8 cellular contexts compared by ENCODE assay signal in the genomic region with DNA sequence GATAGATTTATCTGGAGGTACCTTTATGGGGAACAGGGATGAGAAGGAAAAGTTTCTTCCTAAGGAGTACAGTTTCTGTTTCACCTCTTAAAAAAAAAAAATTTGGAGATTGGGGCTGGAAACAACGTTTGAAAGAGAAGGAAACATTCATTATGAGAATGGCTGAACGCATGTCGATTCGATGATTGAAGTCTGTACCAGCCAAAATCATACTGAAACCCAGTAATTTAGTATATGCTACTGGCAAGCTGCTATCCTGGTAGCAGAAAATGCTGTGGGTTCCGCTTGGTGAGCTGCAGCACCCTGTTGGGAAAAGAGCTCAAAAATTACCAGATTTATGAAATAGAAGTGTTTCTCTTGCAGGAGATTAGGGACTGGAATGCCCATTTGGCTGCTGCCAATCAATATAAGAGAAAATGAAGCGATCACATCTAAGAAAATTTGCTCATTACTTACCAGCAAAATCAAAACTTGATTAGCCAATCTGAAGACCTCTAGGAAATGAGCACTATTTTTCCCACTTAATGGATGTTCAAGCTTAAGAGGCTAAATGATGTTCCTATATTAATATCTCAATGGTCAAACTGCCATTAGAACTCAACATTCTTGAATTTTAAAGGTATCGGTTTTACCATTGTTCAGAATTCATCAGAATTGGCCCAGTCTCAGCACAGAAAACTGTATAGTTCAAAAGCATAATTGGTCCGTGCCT. TPM values are rescaled to one million over a fixed set of nuclear protein-coding genes. Genes with fewer than 3 reads are reported as not detected.
DNase-seq lines count a peak whose midpoint lies in the region; ATAC-seq, FAIRE-seq and TF ChIP-seq lines count a peak whose summit lies in the region.

No MANE protein-coding gene starts in this region.

- H3K4me2 ChIP-seq in HepG2 (ENCODE audit: low read depth, low read length): peak overlapping the region; percentile 87

- DNase-seq in BE2C (no peak), adipocyte (ENCODE audit: low read depth) (no peak), HepG2 (ENCODE audit: low spot score) (no peak), thyroid gland (no peak), mucosa of gallbladder (ENCODE audit: low spot score) (no peak)

- H4K20me1 ChIP-seq in HepG2 (ENCODE audit: insufficient read depth, low read length): peaks cover 25% of the 10 kb centered on the region

- CTCF ChIA-PET in HepG2 (lab: Yijun Ruan, JAX; ENCODE audit: low intra/inter-chr PET ratio, low total read pairs): no interaction called here

- TF ChIP-seq RAD21 in HepG2 (CRISPR knock-in tag; IDR thresholded peaks at IDR 0.05): no peak

- H3K4me3 ChIP-seq in BE2C (ENCODE audit: low read depth, low read length) (peak overlapping the region; percentile 96), adipocyte (ENCODE audit: low read length) (peak overlapping the region; percentile 93), HepG2 (replicated peaks in 1 of 3; ENCODE audit: insufficient read depth in 1 of 3, low read depth in 2 of 3, low read length in 3 of 3) (peak overlapping the region; percentile 81 to 95 (median 91)), thyroid gland (replicated peaks in 1 of 3) (peak overlapping the region; percentile 23 to 96 (median 82))

- H3K9ac ChIP-seq in adipocyte (ENCODE audit: low read length) (peak overlapping the region; percentile 100), HepG2 (ENCODE audit: insufficient read depth, low read depth, low read length) (peak overlapping the region; percentile 99)

- H3K27ac ChIP-seq in HepG2 (ENCODE audit: extremely low read length, insufficient read depth, low read length) (peak overlapping the region; percentile 96), thyroid gland (peak overlapping the region; percentile 71 to 96 (median 95))

- FAIRE-seq in HepG2 (lab: Jason Lieb, UNC): no peak

- H3K36me3 ChIP-seq in BE2C: peaks cover 3% of the 10 kb centered on the region; the same call in 1 of the 2 replicates
- no peaks in the 10 kb centered on the region for H3K36me3 ChIP-seq in adipocyte (ENCODE audit: control insufficient read depth, insufficient read depth, low read length, severe bottlenecking)
- H3K36me3 ChIP-seq in HepG2 (replicated peaks in 1 of 2; ENCODE audit: control insufficient read depth in 1 of 2, insufficient read depth in 2 of 2, low read length in 2 of 2): peaks cover 0 to under 1% of the 10 kb centered on the region in 2 experiments; a peak in 1 of 5 replicates
- H3K36me3 ChIP-seq in thyroid gland: no peaks in the 10 kb centered on the region

- H3K4me1 ChIP-seq in BE2C (peaks cover 6% of the 10 kb centered on the region), adipocyte (ENCODE audit: control insufficient read depth, insufficient read depth, low read length) (peaks cover 48% of the 10 kb centered on the region), HepG2 (ENCODE audit: insufficient read depth, low read length) (peaks cover 48% of the 10 kb centered on the region), thyroid gland (peaks cover 36 to 47% of the 10 kb centered on the region in 2 donors)

- H3K9me3 ChIP-seq in BE2C (no peaks in the 10 kb centered on the region), adipocyte (ENCODE audit: control insufficient read depth, low read length) (no peaks in the 10 kb centered on the region), HepG2 (ENCODE audit: low read length) (no peaks in the 10 kb centered on the region), thyroid gland (no peaks in the 10 kb centered on the region)

- TF ChIP-seq CTCF in BE2C (IDR thresholded peaks at IDR 0.05; ENCODE audit: low read depth, low read length) (no peak), HepG2 (CRISPR knock-in tag; IDR thresholded peaks at IDR 0.05) (no peak), thyroid gland (IDR thresholded peaks at IDR 0.05) (no peak)

- peak; percentile 20 for ATAC-seq in GM19023 (IDR thresholded peaks at IDR 0.05; ENCODE audit: unreplicated experiment)
- ATAC-seq in HG03565 (IDR thresholded peaks at IDR 0.05; ENCODE audit: unreplicated experiment): peak; percentile 32
- no peak for ATAC-seq in HepG2
- no peak for ATAC-seq in HG03196 (IDR thresholded peaks at IDR 0.05; ENCODE audit: unreplicated experiment)

- 19% methylated on average over 8 of the region's 8 CpGs for WGBS in HepG2 (ENCODE audit: low lambda C conversion rate)
- 27 to 32% methylated on average over 8 of the region's 8 CpGs for WGBS in thyroid gland, 2 donors

- no peak overlapping the region for H2AFZ ChIP-seq in HepG2 (ENCODE audit: low read length)

- no peak for TF ChIP-seq EP300 in HepG2 (IDR thresholded peaks at IDR 0.05; ENCODE audit: low read depth in 2 of 2, low read length in 2 of 2)
- TF ChIP-seq EP300 in HepG2 (CRISPR knock-in tag; IDR thresholded peaks at IDR 0.05; ENCODE audit: borderline replicate concordance): no peak

- TF ChIP-seq POLR2A in HepG2 (IDR thresholded peaks at IDR 0.05; ENCODE audit: insufficient read depth in 1 of 2, low read depth in 2 of 2, low read length in 2 of 2) (peak in 1 of 2 experiments; percentile 6; a peak in 1 of 4 replicates), thyroid gland (IDR thresholded peaks at IDR 0.05) (no peak)

- in situ Hi-C loops in HepG2 (cut with HindIII; ENCODE audit: extremely low pct_ligation_motif_present, low pct_unique_long_range_greater_than_20kb): loop anchor here (5.0 kb wide), 1 partner anchor 48 kb away; no protein-coding TSS in a partner anchor

- intact Hi-C loops in HepG2 (cut with micrococcal nuclease; ENCODE audit: unreplicated experiment) (loop anchor here (1.0 to 10.0 kb wide), 3 partner anchors 21 to 54 kb away; no protein-coding TSS in a partner anchor), thyroid gland (cut with DNase I) (no loop called here)

- peaks cover 55% of the 10 kb centered on the region for H3K79me2 ChIP-seq in HepG2 (ENCODE audit: insufficient read depth, low read length)

- POLR2A ChIA-PET in HepG2 (lab: Yijun Ruan, JAX): interaction anchor here (1.4 to 2.0 kb wide), 4 partner anchors 12 to 26 kb away, joined by 7 to 14 read pairs (median 10); no protein-coding TSS in a partner anchor

- TSS peak; percentile 83 for BruUV-seq in HepG2 (replicated peaks; lab: Mats Ljungman, UMichigan)

- H3K27me3 ChIP-seq in BE2C: no peaks in the 10 kb centered on the region
- H3K27me3 ChIP-seq in adipocyte (replicated peaks; ENCODE audit: control insufficient read depth, insufficient read depth, low read length): no peaks in the 10 kb centered on the region
- H3K27me3 ChIP-seq in HepG2 (ENCODE audit: control insufficient read depth in 1 of 2, insufficient read depth in 2 of 2, low read length in 2 of 2): no peaks in the 10 kb centered on the region; a peak in 1 of 5 replicates
- H3K27me3 ChIP-seq in thyroid gland: no peaks in the 10 kb centered on the region

TF ChIP-seq in HepG2, 621 proteins besides CTCF, POLR2A, EP300 and RAD21:
- TF ChIP-seq SAP130 (CRISPR knock-in tag; IDR thresholded peaks at IDR 0.05; ENCODE audit: low read depth) (no peak), SIX1 (CRISPR knock-in tag; IDR thresholded peaks at IDR 0.05; ENCODE audit: borderline replicate concordance) (no peak), ZSCAN20 (CRISPR knock-in tag; IDR thresholded peaks at IDR 0.05; ENCODE audit: borderline replicate concordance) (no peak)
- TF ChIP-seq, protein P1, sequence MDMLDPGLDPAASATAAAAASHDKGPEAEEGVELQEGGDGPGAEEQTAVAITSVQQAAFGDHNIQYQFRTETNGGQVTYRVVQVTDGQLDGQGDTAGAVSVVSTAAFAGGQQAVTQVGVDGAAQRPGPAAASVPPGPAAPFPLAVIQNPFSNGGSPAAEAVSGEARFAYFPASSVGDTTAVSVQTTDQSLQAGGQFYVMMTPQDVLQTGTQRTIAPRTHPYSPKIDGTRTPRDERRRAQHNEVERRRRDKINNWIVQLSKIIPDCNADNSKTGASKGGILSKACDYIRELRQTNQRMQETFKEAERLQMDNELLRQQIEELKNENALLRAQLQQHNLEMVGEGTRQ (IDR thresholded peaks at IDR 0.05; ENCODE audit: low read depth, low read length): no peak
- TF ChIP-seq, protein P1 (CRISPR knock-in tag; IDR thresholded peaks at IDR 0.05; ENCODE audit: borderline replicate concordance): no peak

RNA-seq across cellular contexts. Expression of a gene that starts 1.1 kb away (rescaled TPM):
- 164 TPM for polyA plus RNA-seq in BE2C (2012; ENCODE audit: insufficient read depth, insufficient read length, low read depth)
- total RNA-seq in HepG2 (2016; rRNA removed; fragmentation: Illumina TruSeq; extraction: Trizol): 123 and 190 TPM in 2 replicates
- total RNA-seq in HepG2 (2016; cell fraction: cytosol; rRNA removed; fragmentation: Illumina TruSeq; extraction: Trizol; ENCODE audit: low read depth): 12.8 and 13.0 TPM in 2 replicates
- total RNA-seq in HepG2 (2016; cell fraction: insoluble cytoplasmic fraction; rRNA removed; fragmentation: Illumina TruSeq; extraction: Trizol): 125 and 196 TPM in 2 replicates
- total RNA-seq in HepG2 (2016; cell fraction: membrane; rRNA removed; fragmentation: Illumina TruSeq; extraction: Trizol): 42.7 and 46.7 TPM in 2 replicates
- 196 and 214 TPM in 2 replicates for total RNA-seq in HepG2 (2016; cell fraction: nucleus; rRNA removed; fragmentation: Illumina TruSeq; extraction: Trizol)
- polyA plus RNA-seq in HepG2 (2011; rRNA removed): 182 and 204 TPM in 2 replicates
- polyA plus RNA-seq in HepG2 (2011; cell fraction: cytosol; rRNA removed): 96.4 and 188 TPM in 2 replicates
- polyA plus RNA-seq in HepG2 (2011; cell fraction: nucleus; rRNA removed): 38.6 and 61.3 TPM in 2 replicates
- 233 and 276 TPM in 2 replicates for polyA plus RNA-seq in HepG2 (2012)
- polyA plus RNA-seq in HepG2 (2016; cell fraction: cytosol; fragmentation: Illumina TruSeq; extraction: Trizol; ENCODE audit: low read depth): 7.7 and 7.8 TPM in 2 replicates
- 97.9 and 104 TPM in 2 replicates for polyA plus RNA-seq in HepG2 (2016; cell fraction: insoluble cytoplasmic fraction; fragmentation: Illumina TruSeq; extraction: Trizol; ENCODE audit: low read depth)
- 21.6 and 25.4 TPM in 2 replicates for polyA plus RNA-seq in HepG2 (2016; cell fraction: membrane; fragmentation: Illumina TruSeq; extraction: Trizol; ENCODE audit: low read depth)
- polyA plus RNA-seq in HepG2 (2016; cell fraction: nucleus; fragmentation: Illumina TruSeq; extraction: Trizol; ENCODE audit: insufficient read depth, low read depth): 187 and 204 TPM in 2 replicates
- 148 and 185 TPM in 2 replicates for polyA minus RNA-seq in HepG2 (2011; rRNA and poly(A)+ RNA removed; ENCODE audit: low replicate concordance)
- 165 and 204 TPM in 2 replicates for polyA minus RNA-seq in HepG2 (2011; cell fraction: cytosol; rRNA and poly(A)+ RNA removed)
- polyA minus RNA-seq in HepG2 (2011; cell fraction: nucleus; rRNA and poly(A)+ RNA removed): 170 and 220 TPM in 2 replicates
- 100 to 1,000 TPM; 264 to 699 (median 417) TPM for total RNA-seq in thyroid gland
- total RNA-seq in mucosa of gallbladder: 596 TPM

Comparison
In these comparisons a context has a peak if more than half of its experiments do, and no peak if none do; other contexts are left out.
1. ATAC-seq: peak in GM19023 (single experiment) and HG03565 (single experiment); none in HepG2 (single experiment) and HG03196 (single experiment).
2. Peak in every context shown above with its lines, with median percentiles within 50 percentile points of each other: H3K4me3 ChIP-seq.